ENCODE assay signal across 8 cellular contexts in genomic region chr17:45234641-45235040, GRCh38. TPM values are rescaled to one million over a fixed set of nuclear protein-coding genes. Genes with fewer than 3 reads are reported as not detected.
DNase-seq lines count a peak whose midpoint lies in the region; ATAC-seq lines count a peak whose summit lies in the region.

No MANE protein-coding gene starts in this region.

- H3K4me3 ChIP-seq in BLaER1 treated with 17β-estradiol and CSF1 and Interleukin-3, amounts not matched to agents 10 nM and 100 nM = no peak overlapping the region
- H3K4me3 ChIP-seq in HAP-1 = no peak overlapping the region

- peak; percentile 46 for ATAC-seq in stimulated activated memory B cell treated with anti-CD40 and anti-IgM and Interleukin-4, amounts not matched to agents 10 μg/mL and 1 μg/mL and 100 μg/mL, for 72 hours
- ATAC-seq in HG02884 (IDR thresholded peaks at IDR 0.05; ENCODE audit: unreplicated experiment) (no peak), GM21390 (IDR thresholded peaks at IDR 0.05; ENCODE audit: unreplicated experiment) (no peak), HG02763 (IDR thresholded peaks at IDR 0.05; ENCODE audit: unreplicated experiment) (no peak)

- peaks cover 63 to 100% (median 87%) of the 10 kb centered on the region in 11 experiments for H3K36me3 ChIP-seq in BLaER1 treated with 17β-estradiol and CSF1 and Interleukin-3, amounts not matched to agents 10 nM and 100 nM
- no peaks in the 10 kb centered on the region for H3K36me3 ChIP-seq in HAP-1 (replicated peaks)

- peak overlapping the region; percentile 16 for H3K4me3 Mint-ChIP-seq in stimulated activated memory B cell treated with anti-CD40 and anti-IgM and Interleukin-4, amounts not matched to agents 10 μg/mL and 1 μg/mL and 100 μg/mL, for 72 hours

- H3K9ac ChIP-seq in BLaER1 treated with 17β-estradiol and CSF1 and Interleukin-3, amounts not matched to agents 10 nM and 100 nM = peak overlapping the region in 4 of 11 experiments; percentile 8 to 99 (median 57); a peak in 7 of 22 replicates

- H4K20me1 ChIP-seq in BLaER1 treated with 17β-estradiol and CSF1 and Interleukin-3, amounts not matched to agents 10 nM and 100 nM = peaks cover 22 to 90% (median 77%) of the 10 kb centered on the region in 11 experiments; a peak in 21 of 22 replicates

- no peaks in the 10 kb centered on the region for H3K27me3 Mint-ChIP-seq in stimulated activated memory B cell treated with anti-CD40 and anti-IgM and Interleukin-4, amounts not matched to agents 10 μg/mL and 1 μg/mL and 100 μg/mL, for 72 hours

- H3K27me3 ChIP-seq in BLaER1 treated with 17β-estradiol and CSF1 and Interleukin-3, amounts not matched to agents 10 nM and 100 nM = no peaks in the 10 kb centered on the region
- H3K27me3 ChIP-seq in HAP-1 (ENCODE audit: low read depth) = no peaks in the 10 kb centered on the region

- H3K4me2 ChIP-seq in BLaER1 treated with 17β-estradiol and CSF1 and Interleukin-3, amounts not matched to agents 10 nM and 100 nM = peak overlapping the region; percentile 8 to 100 (median 99); a peak in 20 of 22 replicates

- in situ Hi-C loops in HAP-1 (cut with MboI; ENCODE audit: low sequenced_read_pairs) (no loop called here), SK-MEL-5 (cut with HindIII; ENCODE audit: low pct_unique_long_range_greater_than_20kb, low sequenced_read_pairs) (no loop called here)

- peak overlapping the region; percentile 97 for H3K27ac Mint-ChIP-seq in stimulated activated memory B cell treated with anti-CD40 and anti-IgM and Interleukin-4, amounts not matched to agents 10 μg/mL and 1 μg/mL and 100 μg/mL, for 72 hours

- H3K27ac ChIP-seq in BLaER1 treated with 17β-estradiol and CSF1 and Interleukin-3, amounts not matched to agents 10 nM and 100 nM = peak overlapping the region in 4 of 11 experiments; percentile 13 to 100 (median 66); a peak in 4 of 22 replicates

- H3K4me1 ChIP-seq in BLaER1 treated with 17β-estradiol and CSF1 and Interleukin-3, amounts not matched to agents 10 nM and 100 nM = peaks cover 65 to 73% (median 68%) of the 10 kb centered on the region in 10 experiments
- no peaks in the 10 kb centered on the region for H3K4me1 ChIP-seq in HAP-1

- peaks cover 57% of the 10 kb centered on the region for H3K36me3 Mint-ChIP-seq in stimulated activated memory B cell treated with anti-CD40 and anti-IgM and Interleukin-4, amounts not matched to agents 10 μg/mL and 1 μg/mL and 100 μg/mL, for 72 hours

- peaks cover 89% of the 10 kb centered on the region for H3K4me1 Mint-ChIP-seq in stimulated activated memory B cell treated with anti-CD40 and anti-IgM and Interleukin-4, amounts not matched to agents 10 μg/mL and 1 μg/mL and 100 μg/mL, for 72 hours

- DNase-seq in HAP-1 (ENCODE audit: low spot score in 2 of 2) (peak; percentile 21 to 59), SK-MEL-5 (ENCODE audit: low read depth, low spot score) (peak; percentile 20)
- DNase-seq in effector CD8-positive, alpha-beta T cell (lab: John Stamatoyannopoulos, UW) = peak; percentile 42

- H3K9me3 ChIP-seq in BLaER1 treated with 17β-estradiol and CSF1 and Interleukin-3, amounts not matched to agents 10 nM and 100 nM (replicated peaks in 1 of 11) = no peaks in the 10 kb centered on the region
- H3K9me3 ChIP-seq in HAP-1 = no peaks in the 10 kb centered on the region

- no peaks in the 10 kb centered on the region for H3K9me3 Mint-ChIP-seq in stimulated activated memory B cell treated with anti-CD40 and anti-IgM and Interleukin-4, amounts not matched to agents 10 μg/mL and 1 μg/mL and 100 μg/mL, for 72 hours

RNA-seq across cellular contexts. Expression of gene FMNL1, which starts 13.0 kb away (rescaled TPM):
- total RNA-seq in SK-MEL-5 (2014; rRNA removed; shearing (Covaris generic)) = 0.21 and 0.63 TPM in 2 replicates
- 1.0 and 1.6 TPM in 2 replicates for polyA plus RNA-seq in SK-MEL-5 (2015; cell fraction: cytosol; rRNA removed)
- 0.48 and 1.8 TPM in 2 replicates for polyA plus RNA-seq in SK-MEL-5 (2015; cell fraction: nucleus; rRNA removed)

RNA-seq across cellular contexts. Expression of gene SPATA32, which starts 27.3 kb away (rescaled TPM):
- not detected in 2 replicates for total RNA-seq in SK-MEL-5 (2014; rRNA removed; shearing (Covaris generic))
- not detected in 2 replicates for polyA plus RNA-seq in SK-MEL-5 (2015; cell fraction: cytosol; rRNA removed)
- polyA plus RNA-seq in SK-MEL-5 (2015; cell fraction: nucleus; rRNA removed) = not detected in 2 replicates
